13 cellular contexts compared by ENCODE assay signal in genomic region chr3:129545951-129546350, GRCh38. TPM values are rescaled to one million over a fixed set of nuclear protein-coding genes. Genes with fewer than 3 reads are reported as not detected.
"Had no signal": no experiment of that assay in that cellular context is flagged by ENCODE, and none has a peak within 500 bp of the region (broad histone marks: within the 10 kb centered on the region; RNA-seq: fewer than 3 reads in every experiment).

No MANE protein-coding gene starts in this region.

RNA-seq across cellular contexts. Expression of gene H1-8, which starts 3.0 kb away (rescaled TPM):
- total RNA-seq: activated B cell treated with CpG ODN at 0.5 μM for 24 hours; activated CD4-positive, alpha-beta memory T cell treated with anti-CD3 and anti-CD28 coated beads for 36 hours; activated CD4-positive, alpha-beta memory T cell treated with anti-CD3 and anti-CD28 coated beads, Interleukin-2, amount 10 ng/mL, durations not matched to agents 7 days and 5 days; activated CD4-positive, alpha-beta T cell treated with anti-CD3 and anti-CD28 coated beads for 36 hours; activated CD4-positive, alpha-beta T cell treated with anti-CD3 and anti-CD28 coated beads, Interleukin-2, amount 10 ng/mL, durations not matched to agents 24 days and 14 days; activated CD4-positive, alpha-beta T cell treated with anti-CD3 and anti-CD28 coated beads, Interleukin-2, amount 10 ng/mL, durations not matched to agents 7 days and 5 days; activated CD8-positive, alpha-beta memory T cell treated with anti-CD3 and anti-CD28 coated beads for 36 hours; activated CD8-positive, alpha-beta memory T cell treated with anti-CD3 and anti-CD28 coated beads, Interleukin-2, amount 10 ng/mL, durations not matched to agents 7 days and 5 days; activated CD8-positive, alpha-beta T cell treated with anti-CD3 and anti-CD28 coated beads for 36 hours; activated CD8-positive, alpha-beta T cell treated with anti-CD3 and anti-CD28 coated beads, Interleukin-2, amount 10 ng/mL, durations not matched to agents 7 days and 5 days; T-helper 1 cell treated with Interleukin-12 subunit alpha and Interleukin-12 subunit beta and Interleukin-4 antibody, amounts not matched to agents 30 ng/mL and 1 ng/mL, for 36 hours; T-helper 17 cell; T-helper 2 cell treated with Interferon-gamma antibody and Interleukin-4, amounts not matched to agents 100 ng/mL and 5 ng/mL, for 36 hours had no signal

RNA-seq across cellular contexts. Expression of gene RHO, which starts 17.5 kb away (rescaled TPM):
- total RNA-seq: activated B cell treated with CpG ODN at 0.5 μM for 24 hours; activated CD4-positive, alpha-beta memory T cell treated with anti-CD3 and anti-CD28 coated beads for 36 hours; activated CD4-positive, alpha-beta memory T cell treated with anti-CD3 and anti-CD28 coated beads, Interleukin-2, amount 10 ng/mL, durations not matched to agents 7 days and 5 days; activated CD4-positive, alpha-beta T cell treated with anti-CD3 and anti-CD28 coated beads for 36 hours; activated CD4-positive, alpha-beta T cell treated with anti-CD3 and anti-CD28 coated beads, Interleukin-2, amount 10 ng/mL, durations not matched to agents 24 days and 14 days; activated CD4-positive, alpha-beta T cell treated with anti-CD3 and anti-CD28 coated beads, Interleukin-2, amount 10 ng/mL, durations not matched to agents 7 days and 5 days; activated CD8-positive, alpha-beta memory T cell treated with anti-CD3 and anti-CD28 coated beads for 36 hours; activated CD8-positive, alpha-beta memory T cell treated with anti-CD3 and anti-CD28 coated beads, Interleukin-2, amount 10 ng/mL, durations not matched to agents 7 days and 5 days; activated CD8-positive, alpha-beta T cell treated with anti-CD3 and anti-CD28 coated beads for 36 hours; activated CD8-positive, alpha-beta T cell treated with anti-CD3 and anti-CD28 coated beads, Interleukin-2, amount 10 ng/mL, durations not matched to agents 7 days and 5 days; T-helper 1 cell treated with Interleukin-12 subunit alpha and Interleukin-12 subunit beta and Interleukin-4 antibody, amounts not matched to agents 30 ng/mL and 1 ng/mL, for 36 hours; T-helper 17 cell; T-helper 2 cell treated with Interferon-gamma antibody and Interleukin-4, amounts not matched to agents 100 ng/mL and 5 ng/mL, for 36 hours had no signal
